ENCODE assay signal across 10 cellular contexts in genomic region chr5:172145870-172146747, GRCh38. TPM values are rescaled to one million over a fixed set of nuclear protein-coding genes. Genes with fewer than 3 reads are reported as not detected.
DNase-seq lines count a peak whose midpoint lies in the region; ATAC-seq and TF ChIP-seq lines count a peak whose summit lies in the region.
"Had no signal": no experiment of that assay in that cellular context is flagged by ENCODE, and none has a peak within 500 bp of the region (broad histone marks: within the 10 kb centered on the region; RNA-seq: fewer than 3 reads in every experiment).

No MANE protein-coding gene starts in this region.

- ATAC-seq in gastrocnemius medialis: no peak
- ATAC-seq in left lobe of liver: no peak
- ATAC-seq: left ventricle myocardium superior had no signal

- H3K27ac ChIP-seq in colonic mucosa (peak overlapping the region; percentile 35), gastrocnemius medialis (no peak overlapping the region)

- no peak for DNase-seq in CD14-positive monocyte (ENCODE audit: low spot score)
- peak; percentile 21 for DNase-seq in HK-2 (ENCODE audit: unreplicated experiment)
- DNase-seq in colonic mucosa: peak; percentile 46
- no peak for DNase-seq in neural crest cell (ENCODE audit: low read depth, low spot score)
- no peak for DNase-seq in NK-92 treated with Interleukin-12 subunit alpha and Interleukin-12 subunit beta, amount 100 ng/mL, for 24 hours (lab: John Stamatoyannopoulos, UW)
- no peak for DNase-seq in SHP77 treated with DMSO at 0.1 percent for 48 hours (lab: John Stamatoyannopoulos, UW)
- no peak for DNase-seq in gastrocnemius medialis
- DNase-seq in left lobe of liver (ENCODE audit: low spot score): no peak
- DNase-seq: left ventricle myocardium superior, NCI-H2107 had no signal

- peaks cover 0 to 4% (median 0%) of the 10 kb centered on the region in 3 donors for H3K27me3 Mint-ChIP-seq in CD14-positive monocyte (ENCODE audit: low read depth in 3 of 3)
- H3K27me3 Mint-ChIP-seq in neural crest cell (ENCODE audit: low read depth): no peaks in the 10 kb centered on the region

- intact Hi-C loops in CD14-positive monocyte (cut with micrococcal nuclease) (no loop called here), colonic mucosa (cut with DNase I) (no loop called here), gastrocnemius medialis (cut with DNase I; ENCODE audit: low total_unique reads) (no loop called here)

- in situ Hi-C loops in gastrocnemius medialis (cut with MboI; ENCODE audit: low sequenced_read_pairs in 4 of 4): no loop called here

- H3K9ac ChIP-seq in colonic mucosa (ENCODE audit: low read depth in 2 of 2, low read length in 2 of 2): no peak overlapping the region

- peak overlapping the region in 5 of 7 donors; percentile 13 to 97 (median 72) for H3K27ac Mint-ChIP-seq in CD14-positive monocyte
- peak overlapping the region; percentile 12 for H3K27ac Mint-ChIP-seq in neural crest cell (ENCODE audit: unreplicated experiment)

- TF ChIP-seq POLR2A in gastrocnemius medialis (IDR thresholded peaks at IDR 0.05): no peak

- H3K36me3 Mint-ChIP-seq in CD14-positive monocyte: peaks cover 68 to 83% of the 10 kb centered on the region in 2 donors
- H3K36me3 Mint-ChIP-seq in neural crest cell (ENCODE audit: low read depth): no peaks in the 10 kb centered on the region

- H3K36me3 ChIP-seq in colonic mucosa (no peaks in the 10 kb centered on the region), gastrocnemius medialis (no peaks in the 10 kb centered on the region)

- peaks cover 47% of the 10 kb centered on the region for H3K4me1 Mint-ChIP-seq in CD14-positive monocyte
- peaks cover 48% of the 10 kb centered on the region for H3K4me1 Mint-ChIP-seq in neural crest cell

- H3K4me3 ChIP-seq in colonic mucosa: no peak overlapping the region
- H3K4me3 ChIP-seq in gastrocnemius medialis: no peak overlapping the region

- H3K27me3 ChIP-seq in colonic mucosa: no peaks in the 10 kb centered on the region
- H3K27me3 ChIP-seq in gastrocnemius medialis: no peaks in the 10 kb centered on the region

- no peak for TF ChIP-seq CTCF in CD14-positive monocyte (IDR thresholded peaks at IDR 0.05)
- no peak for TF ChIP-seq CTCF in colonic mucosa (IDR thresholded peaks at IDR 0.05)
- no peak for TF ChIP-seq CTCF in neural crest cell (conservative IDR thresholded peaks at IDR 0.05)
- no peak for TF ChIP-seq CTCF in gastrocnemius medialis (IDR thresholded peaks at IDR 0.05 in 4 of 5, conservative IDR thresholded peaks at IDR 0.05 in 1 of 5)

- no peak overlapping the region for H3K4me3 Mint-ChIP-seq in CD14-positive monocyte
- no peak overlapping the region for H3K4me3 Mint-ChIP-seq in neural crest cell

- H3K9me3 ChIP-seq in colonic mucosa: no peaks in the 10 kb centered on the region
- H3K9me3 ChIP-seq in gastrocnemius medialis: no peaks in the 10 kb centered on the region

- no peaks in the 10 kb centered on the region for H3K9me3 Mint-ChIP-seq in CD14-positive monocyte
- no peaks in the 10 kb centered on the region for H3K9me3 Mint-ChIP-seq in neural crest cell

- H3K4me1 ChIP-seq in colonic mucosa (peaks cover 5% of the 10 kb centered on the region), gastrocnemius medialis (no peaks in the 10 kb centered on the region)

RNA-seq across cellular contexts. Expression of gene STK10, which starts 41.9 kb away (rescaled TPM):
- 10 to 100 TPM; 21.5 to 47.4 TPM for polyA plus RNA-seq in CD14-positive monocyte
- total RNA-seq in colonic mucosa: 10 to 100 TPM; 16.1 to 23.2 TPM
- 32.3 and 43.5 TPM in 2 replicates for total RNA-seq in neural crest cell
- total RNA-seq in gastrocnemius medialis: 10 to 100 TPM in 1 of 4 donors, 1 to 10 TPM in 3; 5.4 to 18.3 (median 5.7) TPM
- 9.1 TPM for total RNA-seq in left lobe of liver

RNA-seq across cellular contexts. Expression of gene EFCAB9, which starts 47.9 kb away (rescaled TPM):
- polyA plus RNA-seq in CD14-positive monocyte: not detected
- total RNA-seq in colonic mucosa (not detected), neural crest cell (0.37 TPM in 1 of 2 replicates, not detected in the other), gastrocnemius medialis (not detected), left lobe of liver (not detected)
- total RNA-seq: left ventricle myocardium superior had no signal

Comparison
In these comparisons a context has a peak if more than half of its experiments do, and no peak if none do; other contexts are left out.
1. DNase-seq: peak in HK-2 (single experiment) and colonic mucosa (single experiment); none in CD14-positive monocyte (single experiment), neural crest cell (single experiment), NK-92 treated with Interleukin-12 subunit alpha and Interleukin-12 subunit beta, amount 100 ng/mL, for 24 hours (single experiment), SHP77 treated with DMSO at 0.1 percent for 48 hours (single experiment), gastrocnemius medialis (0 of 2) and left lobe of liver (single experiment).